In the genomic region with DNA sequence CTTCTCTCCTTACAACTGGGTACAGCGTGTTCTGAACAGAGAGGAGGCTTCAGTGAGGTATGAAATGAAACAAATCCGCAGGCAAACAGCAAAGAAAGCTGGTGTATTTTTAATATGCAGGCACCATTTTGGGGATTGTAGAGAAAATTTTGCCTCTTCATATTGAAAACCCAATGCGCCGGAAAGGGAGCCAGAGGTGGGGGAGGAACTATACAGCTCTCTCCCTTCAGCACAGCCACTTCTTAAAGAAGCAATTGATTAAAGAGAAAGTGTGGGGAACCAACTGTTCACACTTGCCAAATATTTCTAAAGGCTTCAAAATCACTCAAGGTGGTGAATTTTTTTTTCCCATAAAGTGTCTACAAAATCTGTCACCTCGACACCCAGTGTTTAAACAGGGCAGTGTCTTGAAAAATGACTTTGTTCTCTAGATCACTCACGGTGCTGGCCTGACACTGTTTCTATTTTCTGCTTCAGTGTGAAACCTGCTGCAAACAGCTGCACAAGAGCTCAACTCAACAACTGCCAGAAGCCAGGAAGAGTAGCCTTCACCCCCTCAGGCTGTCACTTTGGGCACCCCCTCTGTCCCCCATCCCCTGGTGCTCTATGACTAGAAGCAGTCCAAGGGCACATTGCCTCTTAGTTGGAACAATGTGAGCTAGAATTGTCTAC, we compare ENCODE assay signal across 23 cellular contexts.
DNase-seq lines count a peak whose midpoint lies in the region; ATAC-seq, FAIRE-seq and TF ChIP-seq lines count a peak whose summit lies in the region.
"Had no signal": no experiment of that assay in that cellular context is flagged by ENCODE, and none has a peak within 500 bp of the region (broad histone marks: within the 10 kb centered on the region; RNA-seq: fewer than 3 reads in every experiment).

No MANE protein-coding gene starts in this region.

- H3K4me3 ChIP-seq in right cardiac atrium (ENCODE audit: low read length), result no peak overlapping the region
- no peak overlapping the region for H3K4me3 ChIP-seq in left ventricle myocardium inferior
- H3K4me3 ChIP-seq in gastroesophageal sphincter, result no peak overlapping the region
- no peak overlapping the region for H3K4me3 ChIP-seq in parathyroid adenoma (ENCODE audit: low read depth, low read length)
- H3K4me3 ChIP-seq in testis, result no peak overlapping the region
- H3K4me3 ChIP-seq: MG63, Peyer's patch had no signal

- H3K27ac ChIP-seq in right cardiac atrium (ENCODE audit: low read length) (peak overlapping the region; percentile 59), left ventricle myocardium inferior (replicated peaks) (no peak overlapping the region), gastroesophageal sphincter (peak overlapping the region in 2 of 4 donors; percentile 51 to 63), parathyroid adenoma (no peak overlapping the region), testis (peak overlapping the region; percentile 35 to 56)
- H3K27ac ChIP-seq: 22Rv1, C4-2B, Peyer's patch had no signal

- TF ChIP-seq CTCF in left ventricle myocardium inferior (IDR thresholded peaks at IDR 0.05; ENCODE audit: borderline replicate concordance) (no peak), gastroesophageal sphincter (IDR thresholded peaks at IDR 0.05) (no peak), parathyroid adenoma (IDR thresholded peaks at IDR 0.05) (no peak), testis (IDR thresholded peaks at IDR 0.05) (no peak)

- H3K79me2 ChIP-seq in parathyroid adenoma, result no peaks in the 10 kb centered on the region

- H3K4me2 ChIP-seq in parathyroid adenoma (ENCODE audit: low read length), result no peak overlapping the region

- peak overlapping the region; percentile 22 for H2AFZ ChIP-seq in parathyroid adenoma

- TF ChIP-seq EP300 in gastroesophageal sphincter (IDR thresholded peaks at IDR 0.05), result no peak

- 59% methylated on average over 6 of the region's 6 CpGs for WGBS in right cardiac atrium
- 0 to 34% methylated on average over 2 to 6 of the region's 6 CpGs for WGBS in gastroesophageal sphincter (ENCODE audit: low coverage in 1 of 2), 2 donors
- WGBS in testis, 2 donors, result 20 to 21% methylated on average over 6 of the region's 6 CpGs

- DNase-seq in right cardiac atrium, result no peak
- no peak for DNase-seq in left ventricle myocardium inferior
- DNase-seq in testis, result no peak
- DNase-seq in frontal cortex (ENCODE audit: low spot score in 2 of 2), result no peak
- no peak for DNase-seq in T-helper 9 cell
- DNase-seq: Calu3; CD8-positive, alpha-beta T cell; DND-41; IMR-90; KG1; MG63; NCI-H2029; NCI-H446 treated with DMSO at 0.1 percent for 48 hours; NCI-H526; Peyer's patch; SHP77 treated with DMSO at 0.1 percent for 48 hours had no signal

- no peak for FAIRE-seq in frontal cortex (lab: Jason Lieb, UNC)
- FAIRE-seq: GM19239, H54 had no signal

- TF ChIP-seq POLR2A in gastroesophageal sphincter (IDR thresholded peaks at IDR 0.05) (no peak), testis (IDR thresholded peaks at IDR 0.05) (no peak)

- intact Hi-C loops in right cardiac atrium (cut with DNase I), result no loop called here
- intact Hi-C loops in left ventricle myocardium inferior (cut with micrococcal nuclease), result no loop called here
- intact Hi-C loops in testis (cut with DNase I; ENCODE audit: low total_unique reads), result no loop called here

- no peak overlapping the region for H3K9ac ChIP-seq in parathyroid adenoma

- peaks cover 14% of the 10 kb centered on the region for H3K4me1 ChIP-seq in right cardiac atrium (ENCODE audit: control insufficient read depth, insufficient read depth, low read length)
- peaks cover 22% of the 10 kb centered on the region for H3K4me1 ChIP-seq in left ventricle myocardium inferior
- H3K4me1 ChIP-seq in gastroesophageal sphincter, result peaks cover 0 to 41% (median 0%) of the 10 kb centered on the region in 3 donors
- peaks cover 22% of the 10 kb centered on the region for H3K4me1 ChIP-seq in parathyroid adenoma
- peaks cover 24% of the 10 kb centered on the region for H3K4me1 ChIP-seq in testis
- H3K4me1 ChIP-seq: Peyer's patch had no signal

- H3K9me3 ChIP-seq in right cardiac atrium (ENCODE audit: control insufficient read depth, low read length) (no peaks in the 10 kb centered on the region), left ventricle myocardium inferior (replicated peaks) (peaks cover 5% of the 10 kb centered on the region), gastroesophageal sphincter (no peaks in the 10 kb centered on the region), parathyroid adenoma (ENCODE audit: control insufficient read depth, low read length) (no peaks in the 10 kb centered on the region), testis (no peaks in the 10 kb centered on the region)
- H3K9me3 ChIP-seq: Peyer's patch had no signal

- H3K36me3 ChIP-seq in left ventricle myocardium inferior (no peaks in the 10 kb centered on the region), gastroesophageal sphincter (no peaks in the 10 kb centered on the region), parathyroid adenoma (ENCODE audit: control insufficient read depth, insufficient read depth, low read length) (no peaks in the 10 kb centered on the region), testis (ENCODE audit: low read depth, missing control alignments) (no peaks in the 10 kb centered on the region)
- H3K36me3 ChIP-seq: MG63, Peyer's patch had no signal

- ATAC-seq in right cardiac atrium, result peak in 1 of 2 donors; percentile 54
- ATAC-seq in gastroesophageal sphincter, result peak; percentile 39
- ATAC-seq in GM18907 (IDR thresholded peaks at IDR 0.05; ENCODE audit: unreplicated experiment), result no peak
- ATAC-seq: CD8-positive, alpha-beta T cell had no signal

- H3K27me3 ChIP-seq in right cardiac atrium (ENCODE audit: control insufficient read depth, insufficient read depth) (no peaks in the 10 kb centered on the region), left ventricle myocardium inferior (ENCODE audit: low read depth) (no peaks in the 10 kb centered on the region), gastroesophageal sphincter (no peaks in the 10 kb centered on the region), parathyroid adenoma (ENCODE audit: control insufficient read depth, insufficient read depth, low read length) (no peaks in the 10 kb centered on the region), testis (no peaks in the 10 kb centered on the region)
- H3K27me3 ChIP-seq: MG63, Peyer's patch had no signal

Comparison
In these comparisons a context has a peak if more than half of its experiments do, and no peak if none do; other contexts are left out.
1. H3K27ac ChIP-seq: peak in right cardiac atrium (single experiment) and testis (2 of 2); none in left ventricle myocardium inferior (single experiment) and parathyroid adenoma (single experiment).